9 cellular contexts compared by ENCODE assay signal in genomic region chr6:13013681-13014550, GRCh38.
DNase-seq lines count a peak whose midpoint lies in the region; ATAC-seq and TF ChIP-seq lines count a peak whose summit lies in the region.
"Had no signal": no experiment of that assay in that cellular context is flagged by ENCODE, and none has a peak within 500 bp of the region (broad histone marks: within the 10 kb centered on the region; RNA-seq: fewer than 3 reads in every experiment).

No MANE protein-coding gene starts in this region.

- H4K20me1 ChIP-seq in SK-N-SH (ENCODE audit: insufficient read depth) (no peaks in the 10 kb centered on the region), osteoblast (ENCODE audit: insufficient read depth, low read length) (no peaks in the 10 kb centered on the region)

- H3K9me2 ChIP-seq in SK-N-SH: no peaks in the 10 kb centered on the region

- peaks cover 3% of the 10 kb centered on the region for H3K9me3 Mint-ChIP-seq in glutamatergic neuron (ENCODE audit: unreplicated experiment)

- CTCF ChIA-PET in SK-N-SH (lab: Yijun Ruan, JAX): interaction anchor here (1.0 to 3.7 kb wide), 5 partner anchors 26 to 103 kb away, joined by 3 to 22 read pairs (median 5); no protein-coding TSS in a partner anchor

- no peak for TF ChIP-seq EP300 in SK-N-SH (IDR thresholded peaks at IDR 0.05; ENCODE audit: borderline replicate concordance in 1 of 2, low read depth in 1 of 2, low read length in 1 of 2)

- H3K9ac ChIP-seq in SK-N-SH: no peak overlapping the region

- H3K4me2 ChIP-seq in SK-N-SH: peak overlapping the region; percentile 66
- no peak overlapping the region for H3K4me2 ChIP-seq in osteoblast (ENCODE audit: insufficient read depth, low read length)

- H3K4me3 ChIP-seq in SK-N-SH (ENCODE audit: low read depth in 2 of 2, low read length in 1 of 2) (peak overlapping the region; percentile 23 to 46; a peak in 2 of 4 replicates), osteoblast (ENCODE audit: insufficient read depth, low read length) (no peak overlapping the region)

- H3K9me3 ChIP-seq in SK-N-SH: no peaks in the 10 kb centered on the region
- no peaks in the 10 kb centered on the region for H3K9me3 ChIP-seq in osteoblast (ENCODE audit: low read depth, low read length)
- H3K9me3 ChIP-seq: adrenal gland had no signal

- H3K27ac ChIP-seq in SK-N-SH (ENCODE audit: low read depth in 2 of 2, low read length in 1 of 2): peak overlapping the region in 1 of 2 experiments; percentile 34; a peak in 1 of 4 replicates
- H3K27ac ChIP-seq in osteoblast (ENCODE audit: low read depth, low read length): no peak overlapping the region
- H3K27ac ChIP-seq: adrenal gland had no signal

- 3% methylated on average over 14 of the region's 85 CpGs for WGBS in SK-N-SH (ENCODE audit: low lambda C conversion rate)

- TF ChIP-seq CTCF in SK-N-SH (IDR thresholded peaks at IDR 0.05): no peak
- TF ChIP-seq CTCF in glutamatergic neuron (IDR thresholded peaks at IDR 0.05; ENCODE audit: partially characterized antibody, unreplicated experiment): no peak
- TF ChIP-seq CTCF in osteoblast (IDR thresholded peaks at IDR 0.05; ENCODE audit: extremely low read depth, low read depth, low read length): no peak

- H2AFZ ChIP-seq in SK-N-SH (ENCODE audit: low read depth) (no peak overlapping the region), osteoblast (ENCODE audit: low read length) (no peak overlapping the region)

- H3K36me3 ChIP-seq in SK-N-SH (replicated peaks in 1 of 2; ENCODE audit: control insufficient read depth in 1 of 2, insufficient read depth in 2 of 2, low read length in 1 of 2): no peaks in the 10 kb centered on the region
- H3K36me3 ChIP-seq in osteoblast (ENCODE audit: insufficient read depth, low read length): no peaks in the 10 kb centered on the region
- H3K36me3 ChIP-seq: adrenal gland had no signal

- no peaks in the 10 kb centered on the region for H3K36me3 Mint-ChIP-seq in glutamatergic neuron (ENCODE audit: unreplicated experiment)

- peaks cover 0 to 20% of the 10 kb centered on the region in 2 experiments; a peak in 2 of 4 replicates for H3K4me1 ChIP-seq in SK-N-SH (ENCODE audit: control insufficient read depth in 1 of 2, insufficient read depth in 2 of 2, low read depth in 1 of 2, low read length in 1 of 2)
- H3K4me1 ChIP-seq in osteoblast (ENCODE audit: insufficient read depth, low read length): no peaks in the 10 kb centered on the region

- peak overlapping the region; percentile 98 for H3K4me3 Mint-ChIP-seq in glutamatergic neuron (ENCODE audit: unreplicated experiment)

- H3K27ac Mint-ChIP-seq in glutamatergic neuron (ENCODE audit: unreplicated experiment): no peak overlapping the region

- peaks cover 17% of the 10 kb centered on the region for H3K27me3 Mint-ChIP-seq in glutamatergic neuron (ENCODE audit: unreplicated experiment)

- DNase-seq in Daoy (ENCODE audit: low read depth) (peak; percentile 25), SK-N-SH (peak; percentile 76), glutamatergic neuron (peak; percentile 26), posterior cingulate gyrus (peak in 9 of 10 donors; percentile 21 to 90 (median 33)), posterior vena cava (ENCODE audit: low spot score) (no peak), NCI-H187 treated with DMSO at 0.1 percent for 48 hours (lab: John Stamatoyannopoulos, UW) (no peak), osteoblast (ENCODE audit: insufficient read length, low spot score, missing footprints) (no peak)

- ATAC-seq in HG02970 (IDR thresholded peaks at IDR 0.05; ENCODE audit: low FRiP score, unreplicated experiment): no peak

- intact Hi-C loops in posterior cingulate gyrus (cut with DNase I) (loop anchor here (5.0 to 10.0 kb wide), 2 partner anchors 57 to 291 kb away; no protein-coding TSS in a partner anchor), posterior vena cava (cut with DNase I) (no loop called here)

- H3K27me3 ChIP-seq in SK-N-SH (ENCODE audit: insufficient read depth) (peaks cover 36% of the 10 kb centered on the region), osteoblast (ENCODE audit: insufficient read depth, low read length) (peaks cover 28% of the 10 kb centered on the region)

- POLR2A ChIA-PET in SK-N-SH (lab: Yijun Ruan, JAX): no interaction called here

- TF ChIP-seq RAD21 in SK-N-SH (IDR thresholded peaks at IDR 0.05; ENCODE audit: low read length): no peak

- H3K4me1 Mint-ChIP-seq in glutamatergic neuron (ENCODE audit: low read depth, unreplicated experiment): no peaks in the 10 kb centered on the region

- H3F3A ChIP-seq in SK-N-SH (replicated peaks; ENCODE audit: insufficient read depth): no peaks in the 10 kb centered on the region

- H3K79me2 ChIP-seq in SK-N-SH (ENCODE audit: insufficient read depth) (no peaks in the 10 kb centered on the region), osteoblast (ENCODE audit: insufficient read depth, low read length) (no peaks in the 10 kb centered on the region)

TF ChIP-seq in SK-N-SH, 30 proteins besides CTCF, POLR2A, EP300 and RAD21:
- TF ChIP-seq SIN3A (IDR thresholded peaks at IDR 0.05; ENCODE audit: borderline replicate concordance, low read depth, low read length): no peak
- no peak for TF ChIP-seq MXI1 (IDR thresholded peaks at IDR 0.05; ENCODE audit: low read depth, low read length)
- no peak for TF ChIP-seq FOXJ3 (CRISPR knock-in tag; IDR thresholded peaks at IDR 0.05)
- TF ChIP-seq POLR2AphosphoS5 (IDR thresholded peaks at IDR 0.05; ENCODE audit: low read depth, low read length): no peak
- TF ChIP-seq, protein P1, sequence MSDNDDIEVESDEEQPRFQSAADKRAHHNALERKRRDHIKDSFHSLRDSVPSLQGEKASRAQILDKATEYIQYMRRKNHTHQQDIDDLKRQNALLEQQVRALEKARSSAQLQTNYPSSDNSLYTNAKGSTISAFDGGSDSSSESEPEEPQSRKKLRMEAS (IDR thresholded peaks at IDR 0.05; ENCODE audit: low read depth): no peak
- no peak for TF ChIP-seq JUND (IDR thresholded peaks at IDR 0.05)
- no peak for TF ChIP-seq GABPA (IDR thresholded peaks at IDR 0.05; ENCODE audit: low read depth)
- no peak for TF ChIP-seq NRF1 (IDR thresholded peaks at IDR 0.05; ENCODE audit: low read depth, low read length)
- TF ChIP-seq CHD2 (IDR thresholded peaks at IDR 0.05; ENCODE audit: low read length, partially characterized antibody): no peak
- TF ChIP-seq, protein P2, sequence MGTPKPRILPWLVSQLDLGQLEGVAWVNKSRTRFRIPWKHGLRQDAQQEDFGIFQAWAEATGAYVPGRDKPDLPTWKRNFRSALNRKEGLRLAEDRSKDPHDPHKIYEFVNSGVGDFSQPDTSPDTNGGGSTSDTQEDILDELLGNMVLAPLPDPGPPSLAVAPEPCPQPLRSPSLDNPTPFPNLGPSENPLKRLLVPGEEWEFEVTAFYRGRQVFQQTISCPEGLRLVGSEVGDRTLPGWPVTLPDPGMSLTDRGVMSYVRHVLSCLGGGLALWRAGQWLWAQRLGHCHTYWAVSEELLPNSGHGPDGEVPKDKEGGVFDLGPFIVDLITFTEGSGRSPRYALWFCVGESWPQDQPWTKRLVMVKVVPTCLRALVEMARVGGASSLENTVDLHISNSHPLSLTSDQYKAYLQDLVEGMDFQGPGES (IDR thresholded peaks at IDR 0.05; ENCODE audit: low read depth, low read length): no peak
- TF ChIP-seq, protein P3, sequence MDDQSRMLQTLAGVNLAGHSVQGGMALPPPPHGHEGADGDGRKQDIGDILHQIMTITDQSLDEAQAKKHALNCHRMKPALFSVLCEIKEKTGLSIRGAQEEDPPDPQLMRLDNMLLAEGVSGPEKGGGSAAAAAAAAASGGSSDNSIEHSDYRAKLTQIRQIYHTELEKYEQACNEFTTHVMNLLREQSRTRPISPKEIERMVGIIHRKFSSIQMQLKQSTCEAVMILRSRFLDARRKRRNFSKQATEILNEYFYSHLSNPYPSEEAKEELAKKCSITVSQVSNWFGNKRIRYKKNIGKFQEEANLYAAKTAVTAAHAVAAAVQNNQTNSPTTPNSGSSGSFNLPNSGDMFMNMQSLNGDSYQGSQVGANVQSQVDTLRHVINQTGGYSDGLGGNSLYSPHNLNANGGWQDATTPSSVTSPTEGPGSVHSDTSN (IDR thresholded peaks at IDR 0.05): no peak
- TF ChIP-seq, protein P4, sequence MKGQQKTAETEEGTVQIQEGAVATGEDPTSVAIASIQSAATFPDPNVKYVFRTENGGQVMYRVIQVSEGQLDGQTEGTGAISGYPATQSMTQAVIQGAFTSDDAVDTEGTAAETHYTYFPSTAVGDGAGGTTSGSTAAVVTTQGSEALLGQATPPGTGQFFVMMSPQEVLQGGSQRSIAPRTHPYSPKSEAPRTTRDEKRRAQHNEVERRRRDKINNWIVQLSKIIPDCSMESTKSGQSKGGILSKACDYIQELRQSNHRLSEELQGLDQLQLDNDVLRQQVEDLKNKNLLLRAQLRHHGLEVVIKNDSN (IDR thresholded peaks at IDR 0.05; ENCODE audit: borderline replicate concordance, low read depth): no peak

Comparison
In these comparisons a context has a peak if more than half of its experiments do, and no peak if none do; other contexts are left out.
1. DNase-seq: peak in Daoy (single experiment), SK-N-SH (single experiment), glutamatergic neuron (single experiment) and posterior cingulate gyrus (9 of 10); none in posterior vena cava (single experiment), NCI-H187 treated with DMSO at 0.1 percent for 48 hours (single experiment) and osteoblast (single experiment).